ENCODE assay signal across 9 cellular contexts in genomic region chr9:127183814-127184582, GRCh38.
DNase-seq lines count a peak whose midpoint lies in the region; ATAC-seq lines count a peak whose summit lies in the region.
"Had no signal": no experiment of that assay in that cellular context is flagged by ENCODE, and none has a peak within 500 bp of the region (broad histone marks: within the 10 kb centered on the region; RNA-seq: fewer than 3 reads in every experiment).

No MANE protein-coding gene starts in this region.

- H3K4me3 ChIP-seq in skeletal muscle cell (ENCODE audit: low read depth, low read length): no peak overlapping the region
- no peak overlapping the region for H3K4me3 ChIP-seq in HAP-1

- H3K9me3 ChIP-seq in HAP-1: no peaks in the 10 kb centered on the region

- no peaks in the 10 kb centered on the region for H3K36me3 ChIP-seq in HAP-1 (replicated peaks)

- ATAC-seq in GM18498 (IDR thresholded peaks at IDR 0.05; ENCODE audit: unreplicated experiment) (peak; percentile 82), HG03103 (IDR thresholded peaks at IDR 0.05; ENCODE audit: low read depth, unreplicated experiment) (peak; percentile 63), HG03378 (IDR thresholded peaks at IDR 0.05; ENCODE audit: unreplicated experiment) (no peak)

- DNase-seq in fibroblast of peridontal ligament (ENCODE audit: extremely low read depth): peak; percentile 46
- peak; percentile 74 for DNase-seq in skeletal muscle cell (ENCODE audit: low read depth)
- no peak for DNase-seq in HAP-1 (ENCODE audit: low spot score in 2 of 2)
- no peak for DNase-seq in stimulated activated CD4-positive, alpha-beta T cell treated with anti-CD3 and anti-CD28 coated beads, Interleukin-1b, Interleukin-23, amount 100 ng/mL, for 48 hours
- DNase-seq in SKM-1 treated with dmso at 0.1 percent for 144 hours (lab: John Stamatoyannopoulos, UW; ENCODE audit: unreplicated experiment): no peak
- DNase-seq: NCI-H524 treated with DMSO at 0.1 percent for 48 hours had no signal

- H3K27me3 ChIP-seq in HAP-1 (ENCODE audit: low read depth): no peaks in the 10 kb centered on the region

- in situ Hi-C loops in HAP-1 (cut with MboI; ENCODE audit: low sequenced_read_pairs): no loop called here

- H3K4me1 ChIP-seq in HAP-1: no peaks in the 10 kb centered on the region

Comparison
In these comparisons a context has a peak if more than half of its experiments do, and no peak if none do; other contexts are left out.
1. DNase-seq: peak in fibroblast of peridontal ligament (single experiment) and skeletal muscle cell (single experiment); none in HAP-1 (0 of 2), stimulated activated CD4-positive, alpha-beta T cell treated with anti-CD3 and anti-CD28 coated beads, Interleukin-1b, Interleukin-23, amount 100 ng/mL, for 48 hours (single experiment) and SKM-1 treated with dmso at 0.1 percent for 144 hours (single experiment).